17 cellular contexts compared by ENCODE assay signal in genomic region chr1:235054466-235054865, GRCh38.
DNase-seq lines count a peak whose midpoint lies in the region; ATAC-seq, FAIRE-seq and TF ChIP-seq lines count a peak whose summit lies in the region.
"Had no signal": no experiment of that assay in that cellular context is flagged by ENCODE, and none has a peak within 500 bp of the region (broad histone marks: within the 10 kb centered on the region; RNA-seq: fewer than 3 reads in every experiment).

No MANE protein-coding gene starts in this region.

- H3K4me2 ChIP-seq in BLaER1, result no peak overlapping the region
- no peak overlapping the region for H3K4me2 ChIP-seq in trophoblast cell (ENCODE audit: low read length)

- peak overlapping the region; percentile 2 for H2BK12ac ChIP-seq in trophoblast cell (ENCODE audit: low read length)

- no TSS peak for BruUV-seq in Panc1 (replicated peaks; lab: Mats Ljungman, UMichigan)

- ATAC-seq in Panc1 (no peak), GM18519 (IDR thresholded peaks at IDR 0.05; ENCODE audit: low FRiP score, unreplicated experiment) (no peak)

- no peak overlapping the region for H3K18ac ChIP-seq in trophoblast cell (ENCODE audit: low read length)

- H2BK5ac ChIP-seq in trophoblast cell (ENCODE audit: low read depth, low read length, poor library complexity), result no peak overlapping the region

- DNase-seq in Panc1 (ENCODE audit: low read depth, low spot score) (no peak), kidney (peak; percentile 28), trophoblast cell (peak; percentile 49 to 78), GDM1 (lab: John Stamatoyannopoulos, UW) (no peak), NCI-H2081 (lab: John Stamatoyannopoulos, UW) (no peak), OCI-M2 (lab: John Stamatoyannopoulos, UW; ENCODE audit: unreplicated experiment) (no peak)
- DNase-seq: Caco-2, EL, HFFc6, NCI-H1105 treated with DMSO at 0.1 percent for 48 hours, NCI-H1694 treated with DMSO at 0.1 percent for 48 hours, NCI-H69, SIG-M5 had no signal

- H2AFZ ChIP-seq in trophoblast cell (ENCODE audit: insufficient read depth, low read length, poor library complexity), result no peak overlapping the region

- H3K79me2 ChIP-seq in trophoblast cell (ENCODE audit: control insufficient read depth, insufficient read depth, low read length, poor library complexity), result no peaks in the 10 kb centered on the region

- peaks cover 45% of the 10 kb centered on the region for H3K4me1 ChIP-seq in BLaER1
- peaks cover 17% of the 10 kb centered on the region for H3K4me1 ChIP-seq in Panc1 (ENCODE audit: control insufficient read depth, insufficient read depth, low read length)
- H3K4me1 ChIP-seq in kidney (ENCODE audit: control insufficient read depth in 1 of 2, insufficient read depth in 1 of 2, low read depth in 1 of 2, low read length in 2 of 2), result no peaks in the 10 kb centered on the region
- H3K4me1 ChIP-seq in trophoblast cell (ENCODE audit: control insufficient read depth in 1 of 2, insufficient read depth in 2 of 2, low read length in 2 of 2), result peaks cover 6 to 13% of the 10 kb centered on the region in 2 experiments

- H3K9ac ChIP-seq in BLaER1 (no peak overlapping the region), kidney (ENCODE audit: low read length in 2 of 2) (no peak overlapping the region), trophoblast cell (ENCODE audit: low read length) (no peak overlapping the region)

- H3K4me3 ChIP-seq in BLaER1, result no peak overlapping the region
- no peak overlapping the region for H3K4me3 ChIP-seq in Panc1 (ENCODE audit: low read depth in 2 of 2, low read length in 2 of 2)
- H3K4me3 ChIP-seq in kidney (ENCODE audit: low read length in 2 of 2), result no peak overlapping the region
- H3K4me3 ChIP-seq in trophoblast cell (ENCODE audit: low read depth, low read length), result no peak overlapping the region

- CTCF ChIA-PET in Panc1 (lab: Charles Lee), result no interaction called here

- POLR2A ChIA-PET in Panc1 (lab: Charles Lee), result interaction anchor here (0.6 kb wide), 2 partner anchors 51 to 450 kb away, joined by 3 to 9 read pairs; no protein-coding TSS in a partner anchor

- H3K79me1 ChIP-seq in trophoblast cell (ENCODE audit: low read length), result no peaks in the 10 kb centered on the region

- H3K36me3 ChIP-seq in BLaER1 (no peaks in the 10 kb centered on the region), Panc1 (ENCODE audit: control insufficient read depth, insufficient read depth, low read length) (no peaks in the 10 kb centered on the region), kidney (ENCODE audit: control insufficient read depth in 1 of 2, insufficient read depth in 2 of 2, low read length in 2 of 2) (no peaks in the 10 kb centered on the region), trophoblast cell (ENCODE audit: control insufficient read depth in 1 of 2, insufficient read depth in 2 of 2, low read length in 2 of 2) (no peaks in the 10 kb centered on the region)

- H4K12ac ChIP-seq in trophoblast cell (ENCODE audit: low read depth, low read length), result no peak overlapping the region

- H2BK120ac ChIP-seq in trophoblast cell (ENCODE audit: insufficient read depth, low read length, poor library complexity), result no peak overlapping the region

- H3K4ac ChIP-seq in trophoblast cell (ENCODE audit: low read depth, low read length), result no peak overlapping the region

- no CpG with 5 or more reads among the region's 11 CpGs for WGBS in trophoblast cell (ENCODE audit: extremely low coverage, insufficient coverage, insufficient read length)

- in situ Hi-C loops in Panc1 (cut with HindIII; ENCODE audit: low pct_unique_long_range_greater_than_20kb, low sequenced_read_pairs), result no loop called here

- H3K27me3 ChIP-seq in BLaER1 (no peaks in the 10 kb centered on the region), Panc1 (ENCODE audit: control insufficient read depth, insufficient read depth, low read length) (no peaks in the 10 kb centered on the region), trophoblast cell (ENCODE audit: insufficient read depth, low read length) (no peaks in the 10 kb centered on the region)

- FAIRE-seq in kidney (lab: Jason Lieb, UNC), result no peak
- FAIRE-seq: GM19239, H1 had no signal

- no peak for TF ChIP-seq CTCF in Panc1 (IDR thresholded peaks at IDR 0.05)
- TF ChIP-seq CTCF in kidney (IDR thresholded peaks at IDR 0.05; ENCODE audit: borderline replicate concordance, extremely low read depth, insufficient read depth), result no peak

- H3K27ac ChIP-seq in BLaER1, result peak overlapping the region; percentile 44
- peak overlapping the region; percentile 61; the same call in 1 of the 2 replicates for H3K27ac ChIP-seq in Panc1 (ENCODE audit: low read length)
- H3K27ac ChIP-seq in kidney (ENCODE audit: low read depth in 2 of 2, low read length in 2 of 2), result no peak overlapping the region
- no peak overlapping the region for H3K27ac ChIP-seq in trophoblast cell (ENCODE audit: low read depth, low read length)

- no peak overlapping the region for H4K8ac ChIP-seq in trophoblast cell (ENCODE audit: low read depth, low read length)

- H2AK5ac ChIP-seq in trophoblast cell (ENCODE audit: low read length), result peak overlapping the region; percentile 6

- intact Hi-C loops in Panc1 (cut with micrococcal nuclease; ENCODE audit: unreplicated experiment) (no loop called here), kidney (cut with DNase I) (no loop called here)

- H3K9me3 ChIP-seq in BLaER1, result no peaks in the 10 kb centered on the region
- H3K9me3 ChIP-seq in Panc1 (ENCODE audit: control insufficient read depth, insufficient read depth, low read depth, low read length), result no peaks in the 10 kb centered on the region
- H3K9me3 ChIP-seq in kidney (ENCODE audit: control insufficient read depth in 1 of 2, low read length in 2 of 2), result no peaks in the 10 kb centered on the region
- peaks cover 2% of the 10 kb centered on the region for H3K9me3 ChIP-seq in trophoblast cell (ENCODE audit: insufficient read depth, low read depth, low read length)
- H3K9me3 ChIP-seq: Caco-2 had no signal

- H4K91ac ChIP-seq in trophoblast cell (ENCODE audit: low read depth, low read length), result peak overlapping the region; percentile 0

- no peak overlapping the region for H3K23ac ChIP-seq in trophoblast cell (ENCODE audit: low read length)

- peak overlapping the region; percentile 3 for H3K14ac ChIP-seq in trophoblast cell (ENCODE audit: low read length)

- H4K20me1 ChIP-seq in BLaER1, result no peaks in the 10 kb centered on the region

Comparison
In these comparisons a context has a peak if more than half of its experiments do, and no peak if none do; other contexts are left out.
1. H3K27ac ChIP-seq: peak in BLaER1 (single experiment) and Panc1 (single experiment); none in kidney (0 of 2) and trophoblast cell (single experiment).
2. DNase-seq: peak in kidney (single experiment) and trophoblast cell (2 of 2); none in Panc1 (single experiment), GDM1 (single experiment), NCI-H2081 (0 of 2) and OCI-M2 (single experiment).